In the genomic region with DNA sequence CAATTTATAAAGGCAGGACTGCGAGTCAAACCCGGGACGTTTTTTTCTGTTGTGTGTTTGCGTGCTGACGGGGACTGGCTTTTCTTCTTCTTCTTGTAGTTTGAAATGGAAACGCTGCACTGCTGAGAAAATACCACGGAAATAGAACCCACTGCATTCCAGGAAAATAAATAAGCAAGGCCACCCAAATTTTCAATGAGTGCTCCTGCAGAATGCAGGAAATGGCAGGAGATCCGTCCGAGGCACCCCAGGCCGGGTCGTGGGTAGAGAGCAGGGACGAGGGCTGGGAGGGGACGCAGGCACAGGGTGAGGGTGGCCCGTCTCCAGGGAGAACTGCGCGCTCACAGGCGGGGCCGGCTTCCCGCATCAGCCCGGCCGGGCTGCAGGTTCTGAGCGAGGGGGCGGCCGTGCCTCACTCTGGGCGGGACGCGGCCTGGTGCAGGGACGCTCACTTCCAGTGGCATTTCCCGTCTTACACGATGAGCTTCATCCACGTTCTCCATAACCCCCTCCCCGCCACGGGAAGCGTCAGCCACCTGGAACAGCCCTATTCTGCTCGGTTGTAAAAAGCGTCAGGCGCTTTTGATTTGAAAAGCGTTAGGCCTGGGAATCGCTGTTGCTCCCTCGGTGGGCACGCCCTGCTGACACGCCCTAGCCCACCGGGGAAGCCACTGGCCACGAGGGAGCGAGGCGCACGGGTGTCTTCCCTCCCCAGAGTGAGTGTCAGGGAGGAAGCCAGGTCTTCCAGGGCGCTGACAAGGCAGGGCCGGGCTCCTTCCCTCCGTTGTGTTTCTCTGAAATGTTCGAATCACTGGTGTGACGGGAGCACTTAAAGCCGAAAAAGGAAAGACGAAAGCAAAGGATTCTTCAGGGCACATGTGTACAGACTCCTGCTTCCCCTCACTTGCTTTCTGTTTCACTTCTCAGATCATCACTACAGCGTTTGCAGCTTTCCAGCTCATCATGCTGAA, we compare ENCODE assay signal across 1 cellular context.
TF ChIP-seq lines count a peak whose summit lies in the region.

No MANE protein-coding gene starts in this region.

TF ChIP-seq in GM12878, 131 proteins besides CTCF, POLR2A, EP300 and RAD21 (continues in another document):
- no peak for TF ChIP-seq ZNF592 (IDR thresholded peaks at IDR 0.05)
- TF ChIP-seq FOXK2 (IDR thresholded peaks at IDR 0.05): peak; percentile 68; the same call in 1 of the 2 replicates
- peak; percentile 90 for TF ChIP-seq MXI1 (IDR thresholded peaks at IDR 0.05; ENCODE audit: low read depth, low read length)
- peak; percentile 48; the same call in 1 of the 2 replicates for TF ChIP-seq GABPA (IDR thresholded peaks at IDR 0.05; ENCODE audit: low read depth)
- peak; percentile 87 for TF ChIP-seq MYC (IDR thresholded peaks at IDR 0.05; ENCODE audit: insufficient read depth, insufficient read length, insufficient replicate concordance, low read length, severe bottlenecking)
- TF ChIP-seq IKZF1 (conservative IDR thresholded peaks at IDR 0.05): peak; percentile 57
- TF ChIP-seq EGR1 (IDR thresholded peaks at IDR 0.05; ENCODE audit: borderline replicate concordance in 1 of 2, low read depth in 2 of 2, low read length in 2 of 2): peak in 1 of 2 experiments; percentile 35; a peak in 1 of 3 replicates
- no peak for TF ChIP-seq KLF5 (IDR thresholded peaks at IDR 0.05; ENCODE audit: partially characterized antibody)
- TF ChIP-seq, protein P1, sequence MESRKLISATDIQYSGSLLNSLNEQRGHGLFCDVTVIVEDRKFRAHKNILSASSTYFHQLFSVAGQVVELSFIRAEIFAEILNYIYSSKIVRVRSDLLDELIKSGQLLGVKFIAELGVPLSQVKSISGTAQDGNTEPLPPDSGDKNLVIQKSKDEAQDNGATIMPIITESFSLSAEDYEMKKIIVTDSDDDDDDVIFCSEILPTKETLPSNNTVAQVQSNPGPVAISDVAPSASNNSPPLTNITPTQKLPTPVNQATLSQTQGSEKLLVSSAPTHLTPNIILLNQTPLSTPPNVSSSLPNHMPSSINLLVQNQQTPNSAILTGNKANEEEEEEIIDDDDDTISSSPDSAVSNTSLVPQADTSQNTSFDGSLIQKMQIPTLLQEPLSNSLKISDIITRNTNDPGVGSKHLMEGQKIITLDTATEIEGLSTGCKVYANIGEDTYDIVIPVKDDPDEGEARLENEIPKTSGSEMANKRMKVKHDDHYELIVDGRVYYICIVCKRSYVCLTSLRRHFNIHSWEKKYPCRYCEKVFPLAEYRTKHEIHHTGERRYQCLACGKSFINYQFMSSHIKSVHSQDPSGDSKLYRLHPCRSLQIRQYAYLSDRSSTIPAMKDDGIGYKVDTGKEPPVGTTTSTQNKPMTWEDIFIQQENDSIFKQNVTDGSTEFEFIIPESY (IDR thresholded peaks at IDR 0.05): no peak
- TF ChIP-seq, protein P2, sequence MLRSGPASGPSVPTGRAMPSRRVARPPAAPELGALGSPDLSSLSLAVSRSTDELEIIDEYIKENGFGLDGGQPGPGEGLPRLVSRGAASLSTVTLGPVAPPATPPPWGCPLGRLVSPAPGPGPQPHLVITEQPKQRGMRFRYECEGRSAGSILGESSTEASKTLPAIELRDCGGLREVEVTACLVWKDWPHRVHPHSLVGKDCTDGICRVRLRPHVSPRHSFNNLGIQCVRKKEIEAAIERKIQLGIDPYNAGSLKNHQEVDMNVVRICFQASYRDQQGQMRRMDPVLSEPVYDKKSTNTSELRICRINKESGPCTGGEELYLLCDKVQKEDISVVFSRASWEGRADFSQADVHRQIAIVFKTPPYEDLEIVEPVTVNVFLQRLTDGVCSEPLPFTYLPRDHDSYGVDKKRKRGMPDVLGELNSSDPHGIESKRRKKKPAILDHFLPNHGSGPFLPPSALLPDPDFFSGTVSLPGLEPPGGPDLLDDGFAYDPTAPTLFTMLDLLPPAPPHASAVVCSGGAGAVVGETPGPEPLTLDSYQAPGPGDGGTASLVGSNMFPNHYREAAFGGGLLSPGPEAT (IDR thresholded peaks at IDR 0.05; ENCODE audit: low read depth): peak; percentile 21; the same call in 1 of the 2 replicates
- TF ChIP-seq BACH1 (IDR thresholded peaks at IDR 0.05; ENCODE audit: borderline replicate concordance): peak; percentile 41; the same call in 1 of the 2 replicates
- peak; percentile 33; the same call in 1 of the 2 replicates for TF ChIP-seq TAF1 (IDR thresholded peaks at IDR 0.05; ENCODE audit: borderline replicate concordance, low read depth, low read length)
- 0 out of 3 replicates have a peak, but pooled peaks have one; percentile 25 for TF ChIP-seq POU2F2 (IDR thresholded peaks at IDR 0.05; ENCODE audit: borderline replicate concordance, low read depth, low read length)
- peak; percentile 49; the same call in 1 of the 2 replicates for TF ChIP-seq EED (IDR thresholded peaks at IDR 0.05; ENCODE audit: low read depth)
- 0 out of 2 replicates have a peak, but pooled peaks have one; percentile 36 for TF ChIP-seq RBBP5 (conservative IDR thresholded peaks at IDR 0.05)
- TF ChIP-seq DPF2 (IDR thresholded peaks at IDR 0.05): 0 out of 2 replicates have a peak, but pooled peaks have one; percentile 33
- 0 out of 2 replicates have a peak, but pooled peaks have one; percentile 56 for TF ChIP-seq CREM (IDR thresholded peaks at IDR 0.05; ENCODE audit: low read depth)
- peak; percentile 42; the same call in 1 of the 2 replicates for TF ChIP-seq SPI1 (IDR thresholded peaks at IDR 0.05; ENCODE audit: borderline replicate concordance, insufficient read depth, low read depth, low read length)
- peak; percentile 55 to 67; a peak in 3 of 4 replicates for TF ChIP-seq BHLHE40 (IDR thresholded peaks at IDR 0.05; ENCODE audit: borderline replicate concordance in 1 of 2, low read depth in 2 of 2, low read length in 1 of 2)
- TF ChIP-seq MAX (IDR thresholded peaks at IDR 0.05; ENCODE audit: low read depth, low read length): peak; percentile 50; the same call in 1 of the 2 replicates
- TF ChIP-seq CREB1 (IDR thresholded peaks at IDR 0.05; ENCODE audit: low read depth): peak; percentile 77
- TF ChIP-seq, protein P3, sequence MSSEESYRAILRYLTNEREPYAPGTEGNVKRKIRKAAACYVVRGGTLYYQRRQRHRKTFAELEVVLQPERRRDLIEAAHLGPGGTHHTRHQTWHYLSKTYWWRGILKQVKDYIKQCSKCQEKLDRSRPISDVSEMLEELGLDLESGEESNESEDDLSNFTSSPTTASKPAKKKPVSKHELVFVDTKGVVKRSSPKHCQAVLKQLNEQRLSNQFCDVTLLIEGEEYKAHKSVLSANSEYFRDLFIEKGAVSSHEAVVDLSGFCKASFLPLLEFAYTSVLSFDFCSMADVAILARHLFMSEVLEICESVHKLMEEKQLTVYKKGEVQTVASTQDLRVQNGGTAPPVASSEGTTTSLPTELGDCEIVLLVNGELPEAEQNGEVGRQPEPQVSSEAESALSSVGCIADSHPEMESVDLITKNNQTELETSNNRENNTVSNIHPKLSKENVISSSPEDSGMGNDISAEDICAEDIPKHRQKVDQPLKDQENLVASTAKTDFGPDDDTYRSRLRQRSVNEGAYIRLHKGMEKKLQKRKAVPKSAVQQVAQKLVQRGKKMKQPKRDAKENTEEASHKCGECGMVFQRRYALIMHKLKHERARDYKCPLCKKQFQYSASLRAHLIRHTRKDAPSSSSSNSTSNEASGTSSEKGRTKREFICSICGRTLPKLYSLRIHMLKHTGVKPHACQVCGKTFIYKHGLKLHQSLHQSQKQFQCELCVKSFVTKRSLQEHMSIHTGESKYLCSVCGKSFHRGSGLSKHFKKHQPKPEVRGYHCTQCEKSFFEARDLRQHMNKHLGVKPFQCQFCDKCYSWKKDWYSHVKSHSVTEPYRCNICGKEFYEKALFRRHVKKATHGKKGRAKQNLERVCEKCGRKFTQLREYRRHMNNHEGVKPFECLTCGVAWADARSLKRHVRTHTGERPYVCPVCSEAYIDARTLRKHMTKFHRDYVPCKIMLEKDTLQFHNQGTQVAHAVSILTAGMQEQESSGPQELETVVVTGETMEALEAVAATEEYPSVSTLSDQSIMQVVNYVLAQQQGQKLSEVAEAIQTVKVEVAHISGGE (CRISPR knock-in tag; IDR thresholded peaks at IDR 0.05): no peak
- TF ChIP-seq ETV6 (conservative IDR thresholded peaks at IDR 0.05 in 1 of 2, IDR thresholded peaks at IDR 0.05 in 1 of 2; ENCODE audit: borderline replicate concordance in 1 of 2, low read depth in 1 of 2): 0 out of 4 replicates have a peak, but pooled peaks of 1 of the 2 experiments have one; percentile 24
- TF ChIP-seq IKZF2 (IDR thresholded peaks at IDR 0.05): peak in 1 of 2 experiments; percentile 62; a peak in 2 of 4 replicates
- no peak for TF ChIP-seq ZNF207 (IDR thresholded peaks at IDR 0.05; ENCODE audit: borderline replicate concordance)
- TF ChIP-seq MEF2A (IDR thresholded peaks at IDR 0.05; ENCODE audit: insufficient read depth, low read depth, low read length): no peak
- TF ChIP-seq LARP7 (IDR thresholded peaks at IDR 0.05): 0 out of 2 replicates have a peak, but pooled peaks have one; percentile 35
- peak; percentile 67; the same call in 1 of the 2 replicates for TF ChIP-seq GATAD2B (conservative IDR thresholded peaks at IDR 0.05; ENCODE audit: low read depth)
- TF ChIP-seq, protein P4, sequence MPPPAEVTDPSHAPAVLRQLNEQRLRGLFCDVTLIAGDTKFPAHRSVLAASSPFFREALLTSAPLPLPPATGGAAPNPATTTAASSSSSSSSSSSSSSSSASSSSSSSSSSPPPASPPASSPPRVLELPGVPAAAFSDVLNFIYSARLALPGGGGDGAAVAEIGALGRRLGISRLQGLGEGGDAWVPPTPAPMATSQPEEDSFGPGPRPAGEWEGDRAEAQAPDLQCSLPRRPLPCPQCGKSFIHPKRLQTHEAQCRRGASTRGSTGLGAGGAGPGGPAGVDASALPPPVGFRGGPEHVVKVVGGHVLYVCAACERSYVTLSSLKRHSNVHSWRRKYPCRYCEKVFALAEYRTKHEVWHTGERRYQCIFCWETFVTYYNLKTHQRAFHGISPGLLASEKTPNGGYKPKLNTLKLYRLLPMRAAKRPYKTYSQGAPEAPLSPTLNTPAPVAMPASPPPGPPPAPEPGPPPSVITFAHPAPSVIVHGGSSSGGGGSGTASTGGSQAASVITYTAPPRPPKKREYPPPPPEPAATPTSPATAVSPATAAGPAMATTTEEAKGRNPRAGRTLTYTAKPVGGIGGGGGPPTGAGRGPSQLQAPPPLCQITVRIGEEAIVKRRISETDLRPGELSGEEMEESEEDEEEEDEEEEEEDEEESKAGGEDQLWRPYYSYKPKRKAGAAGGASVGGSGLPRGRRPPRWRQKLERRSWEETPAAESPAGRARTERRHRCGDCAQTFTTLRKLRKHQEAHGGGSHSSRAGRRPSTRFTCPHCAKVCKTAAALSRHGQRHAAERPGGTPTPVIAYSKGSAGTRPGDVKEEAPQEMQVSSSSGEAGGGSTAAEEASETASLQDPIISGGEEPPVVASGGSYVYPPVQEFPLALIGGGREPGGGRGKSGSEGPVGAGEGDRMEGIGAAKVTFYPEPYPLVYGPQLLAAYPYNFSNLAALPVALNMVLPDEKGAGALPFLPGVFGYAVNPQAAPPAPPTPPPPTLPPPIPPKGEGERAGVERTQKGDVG (CRISPR knock-in tag; IDR thresholded peaks at IDR 0.05): no peak
- peak; percentile 44; the same call in 1 of the 2 replicates for TF ChIP-seq MLLT1 (IDR thresholded peaks at IDR 0.05)
